In genomic region chr20:16803965-16804792, GRCh38 we compare ENCODE assay signal across 8 cellular contexts. TPM values are rescaled to one million over a fixed set of nuclear protein-coding genes. Genes with fewer than 3 reads are reported as not detected.
DNase-seq lines count a peak whose midpoint lies in the region; ATAC-seq and TF ChIP-seq lines count a peak whose summit lies in the region.

No MANE protein-coding gene starts in this region.

- BruUV-seq in IMR-90 (replicated peaks; lab: Mats Ljungman, UMichigan) (no TSS peak), PC-3 (replicated peaks; lab: Mats Ljungman, UMichigan) (no TSS peak)

- no peak overlapping the region for H4K5ac ChIP-seq in IMR-90 (ENCODE audit: low read depth, low read length)

- TF ChIP-seq CTCF in IMR-90 (conservative IDR thresholded peaks at IDR 0.05; ENCODE audit: low read depth, low read length), result peak; percentile 93
- TF ChIP-seq CTCF in PC-3 (conservative IDR thresholded peaks at IDR 0.05; ENCODE audit: low read depth, low read length), result peak; percentile 97
- TF ChIP-seq CTCF in heart left ventricle (IDR thresholded peaks at IDR 0.05), result peak; percentile 56 to 79 (median 70)
- TF ChIP-seq CTCF in retinal pigment epithelial cell (conservative IDR thresholded peaks at IDR 0.05; ENCODE audit: low read depth, low read length), result peak; percentile 80

- H3K27me3 ChIP-seq in IMR-90 (ENCODE audit: control insufficient read depth, insufficient read depth, low read length) (peaks cover 6% of the 10 kb centered on the region), PC-3 (ENCODE audit: low read length) (peaks cover 79% of the 10 kb centered on the region), heart left ventricle (peaks cover 0 to 73% (median 10%) of the 10 kb centered on the region in 9 donors)

- H2AFZ ChIP-seq in IMR-90 (replicated peaks; ENCODE audit: low read length, poor library complexity), result peak overlapping the region; percentile 45
- H2AFZ ChIP-seq in PC-3 (ENCODE audit: low read length), result no peak overlapping the region

- H4K91ac ChIP-seq in IMR-90 (ENCODE audit: insufficient read depth, low read depth, low read length), result no peak overlapping the region

- no peak overlapping the region for H3K18ac ChIP-seq in IMR-90 (ENCODE audit: low read depth, low read length)

- H3K27ac ChIP-seq in IMR-90 (ENCODE audit: insufficient read depth, low read length), result no peak overlapping the region
- H3K27ac ChIP-seq in PC-3 (ENCODE audit: low read length), result no peak overlapping the region
- H3K27ac ChIP-seq in heart left ventricle, result no peak overlapping the region

- H3K56ac ChIP-seq in IMR-90 (ENCODE audit: extremely low read depth, insufficient read depth, low read length), result no peak overlapping the region

- H2BK20ac ChIP-seq in IMR-90 (ENCODE audit: low read depth, low read length), result no peak overlapping the region

- H3K9me1 ChIP-seq in IMR-90 (ENCODE audit: insufficient read depth, low read length), result no peaks in the 10 kb centered on the region

- no peak overlapping the region for H2BK5ac ChIP-seq in IMR-90 (ENCODE audit: low read depth, low read length, poor library complexity, severe bottlenecking)

- TF ChIP-seq RAD21 in IMR-90 (IDR thresholded peaks at IDR 0.05; ENCODE audit: low read length), result peak; percentile 94

- in situ Hi-C loops in IMR-90 (cut with MboI; ENCODE audit: low sequenced_read_pairs), result loop anchor here (25.0 kb wide), 1 partner anchor 433 kb away; the partner anchor contains the start of gene PCSK2

- no peaks in the 10 kb centered on the region for H3K79me2 ChIP-seq in PC-3 (ENCODE audit: low read length)

- ATAC-seq in IMR-90 (ENCODE audit: low read depth), result peak; percentile 83
- peak; percentile 84 for ATAC-seq in PC-3
- ATAC-seq in heart left ventricle, result peak in 1 of 4 donors; percentile 31

- H2BK15ac ChIP-seq in IMR-90 (ENCODE audit: low read depth, low read length), result no peak overlapping the region

- no peaks in the 10 kb centered on the region; the same call in 1 of the 2 replicates for H3K9me3 ChIP-seq in IMR-90 (ENCODE audit: control insufficient read depth, insufficient read depth, low read length)
- no peaks in the 10 kb centered on the region for H3K9me3 ChIP-seq in PC-3 (ENCODE audit: low read length)
- H3K9me3 ChIP-seq in heart left ventricle, result no peaks in the 10 kb centered on the region

- no peaks in the 10 kb centered on the region for H4K20me1 ChIP-seq in IMR-90 (ENCODE audit: insufficient read depth, low read length)
- H4K20me1 ChIP-seq in PC-3 (ENCODE audit: low read length), result no peaks in the 10 kb centered on the region

- H3K4me2 ChIP-seq in IMR-90 (ENCODE audit: low read depth, low read length), result no peak overlapping the region
- no peak overlapping the region for H3K4me2 ChIP-seq in PC-3 (ENCODE audit: low read length)

- H2BK120ac ChIP-seq in IMR-90 (ENCODE audit: low read depth, low read length), result no peak overlapping the region

- no peak overlapping the region for H2AK5ac ChIP-seq in IMR-90 (ENCODE audit: low read depth, low read length)

- WGBS in IMR-90 (ENCODE audit: extremely low coverage in 2 of 2, insufficient read length in 1 of 2), 2 experiments, result 47% methylated on average over 3 of the region's 14 CpGs; no CpG with 5 or more reads in 1 of the 2 experiments
- WGBS in heart left ventricle, 4 donors, result 18 to 22% (median 21%) methylated on average over 14 of the region's 14 CpGs

- dilution Hi-C loops in IMR-90 (cut with HindIII; ENCODE audit: low sequenced_read_pairs, unreplicated experiment), result loop anchor here (10.0 kb wide), 1 partner anchor 631 kb away; no protein-coding TSS in a partner anchor

- H3K9me2 ChIP-seq in PC-3 (replicated peaks; ENCODE audit: low read length), result no peaks in the 10 kb centered on the region

- H3K4me3 ChIP-seq in IMR-90 (ENCODE audit: insufficient read depth, low read depth, low read length), result no peak overlapping the region
- H3K4me3 ChIP-seq in PC-3 (ENCODE audit: low read length), result no peak overlapping the region
- H3K4me3 ChIP-seq in heart left ventricle, result no peak overlapping the region
- H3K4me3 ChIP-seq in retinal pigment epithelial cell (ENCODE audit: low read length), result no peak overlapping the region

- H3K4ac ChIP-seq in IMR-90 (ENCODE audit: low read depth, low read length), result no peak overlapping the region

- POLR2A ChIA-PET in IMR-90 (lab: Charles Lee; ENCODE audit: unreplicated experiment), result no interaction called here
- POLR2A ChIA-PET in PC-3 (lab: Charles Lee; ENCODE audit: unreplicated experiment), result no interaction called here

- peak; percentile 15 to 37 for DNase-seq in activated CD4-positive, alpha-beta T cell treated with anti-CD3 and anti-CD28 coated beads for 24 hours (ENCODE audit: low read depth in 2 of 2)
- no peak for DNase-seq in activated CD4-positive, alpha-beta T cell treated with anti-CD3 and anti-CD28 coated beads for 1 hour
- DNase-seq in IMR-90 (peak; percentile 48), PC-3 (peak; percentile 77), heart left ventricle (peak in 3 of 5 donors; percentile 12 to 28 (median 24)), retinal pigment epithelial cell (ENCODE audit: low read depth) (no peak), mesenteric fat pad (ENCODE audit: low spot score) (no peak)
- DNase-seq in activated naive CD4-positive, alpha-beta T cell treated with anti-CD3 and anti-CD28 coated beads, Interleukin-2, amount 50 U/mL, for 16 hours, result peak; percentile 30

- H3K23ac ChIP-seq in IMR-90 (ENCODE audit: low read depth, low read length), result no peak overlapping the region

- CTCF ChIA-PET in IMR-90 (lab: Yijun Ruan, JAX) (interaction anchor here (0.5 to 6.4 kb wide), 18 partner anchors 9 to 694 kb away, joined by 3 to 113 read pairs (median 4); no protein-coding TSS in a partner anchor), PC-3 (lab: Charles Lee) (interaction anchor here (0.7 to 1.1 kb wide), 4 partner anchors 18 to 1965 kb away, joined by 4 to 22 read pairs (median 6); no protein-coding TSS in a partner anchor)

- H2AK9ac ChIP-seq in IMR-90 (replicated peaks; ENCODE audit: low read depth, low read length, poor library complexity), result no peak overlapping the region

- H3F3A ChIP-seq in PC-3 (ENCODE audit: low read length, unreplicated experiment), result no peaks in the 10 kb centered on the region

- no peak overlapping the region for H4K8ac ChIP-seq in IMR-90 (ENCODE audit: low read depth in 2 of 2, low read length in 2 of 2)

- H3K79me1 ChIP-seq in IMR-90 (ENCODE audit: low read depth in 1 of 2, low read length in 2 of 2), result no peaks in the 10 kb centered on the region

- H3K4me1 ChIP-seq in IMR-90 (ENCODE audit: control insufficient read depth, insufficient read depth, low read length) (no peaks in the 10 kb centered on the region), PC-3 (ENCODE audit: insufficient read depth, low read length) (no peaks in the 10 kb centered on the region), heart left ventricle (no peaks in the 10 kb centered on the region)

- H3K36me3 ChIP-seq in IMR-90 (ENCODE audit: control insufficient read depth, insufficient read depth, low read length) (no peaks in the 10 kb centered on the region), PC-3 (ENCODE audit: low read depth, low read length) (no peaks in the 10 kb centered on the region), heart left ventricle (no peaks in the 10 kb centered on the region)

- H3K9ac ChIP-seq in IMR-90 (ENCODE audit: low read depth, low read length), result no peak overlapping the region
- no peak overlapping the region for H3K9ac ChIP-seq in PC-3 (ENCODE audit: low read length)

- TF ChIP-seq POLR2A in IMR-90 (IDR thresholded peaks at IDR 0.05; ENCODE audit: low read depth, low read length) (no peak), heart left ventricle (IDR thresholded peaks at IDR 0.05) (no peak)

- intact Hi-C loops in IMR-90 (cut with micrococcal nuclease), result loop anchor here (1.0 to 10.0 kb wide), 5 partner anchors 421 to 808 kb away; partner anchors contain the start of gene PCSK2
- intact Hi-C loops in PC-3 (cut with micrococcal nuclease), result loop anchor here (10.0 kb wide), 1 partner anchor 481 kb away; no protein-coding TSS in a partner anchor
- intact Hi-C loops in heart left ventricle (cut with DNase I), result loop anchor here in 9 of 10 donors (1.0 to 10.0 kb wide), 5 partner anchors 623 to 1471 kb away; no protein-coding TSS in a partner anchor

- no peak overlapping the region for H3K14ac ChIP-seq in IMR-90 (replicated peaks; ENCODE audit: low read depth, low read length)

TF ChIP-seq in IMR-90, 13 proteins besides CTCF, POLR2A, EP300 and RAD21:
- TF ChIP-seq CHD1 (IDR thresholded peaks at IDR 0.05; ENCODE audit: low read depth, low read length), result no peak
- peak; percentile 80 for TF ChIP-seq SMC3 (IDR thresholded peaks at IDR 0.05; ENCODE audit: low read depth, low read length)
- TF ChIP-seq BHLHE40 (IDR thresholded peaks at IDR 0.05; ENCODE audit: low read depth, low read length), result peak; percentile 35; the same call in 1 of the 2 replicates

RNA-seq across cellular contexts. Expression of gene OTOR, which starts 56.0 kb away (rescaled TPM):
- not detected in 2 replicates for total RNA-seq in IMR-90 (2012; rRNA removed)
- not detected in 2 replicates for polyA plus RNA-seq in IMR-90 (2012; rRNA removed)
- polyA plus RNA-seq in IMR-90 (2012; cell fraction: cytosol; rRNA removed), result not detected in 2 replicates
- polyA plus RNA-seq in IMR-90 (2012; cell fraction: nucleus; rRNA removed; ENCODE audit: low replicate concordance), result not detected in 2 replicates
- not detected in 2 replicates for total RNA-seq in PC-3 (2014; rRNA removed)
- not detected for total RNA-seq in heart left ventricle
- not detected for polyA plus RNA-seq in heart left ventricle
- not detected for total RNA-seq in mesenteric fat pad

Comparison
In these comparisons a context has a peak if more than half of its experiments do, and no peak if none do; other contexts are left out.
1. DNase-seq: peak in activated CD4-positive, alpha-beta T cell treated with anti-CD3 and anti-CD28 coated beads for 24 hours (2 of 2), IMR-90 (single experiment), PC-3 (single experiment), activated naive CD4-positive, alpha-beta T cell treated with anti-CD3 and anti-CD28 coated beads, Interleukin-2, amount 50 U/mL, for 16 hours (single experiment) and heart left ventricle (3 of 5); none in activated CD4-positive, alpha-beta T cell treated with anti-CD3 and anti-CD28 coated beads for 1 hour (single experiment), retinal pigment epithelial cell (single experiment) and mesenteric fat pad (single experiment).
2. Peak in every context shown above with its lines, with median percentiles within 50 percentile points of each other: CTCF ChIP-seq.